9 cellular contexts compared by ENCODE assay signal in the genomic region with DNA sequence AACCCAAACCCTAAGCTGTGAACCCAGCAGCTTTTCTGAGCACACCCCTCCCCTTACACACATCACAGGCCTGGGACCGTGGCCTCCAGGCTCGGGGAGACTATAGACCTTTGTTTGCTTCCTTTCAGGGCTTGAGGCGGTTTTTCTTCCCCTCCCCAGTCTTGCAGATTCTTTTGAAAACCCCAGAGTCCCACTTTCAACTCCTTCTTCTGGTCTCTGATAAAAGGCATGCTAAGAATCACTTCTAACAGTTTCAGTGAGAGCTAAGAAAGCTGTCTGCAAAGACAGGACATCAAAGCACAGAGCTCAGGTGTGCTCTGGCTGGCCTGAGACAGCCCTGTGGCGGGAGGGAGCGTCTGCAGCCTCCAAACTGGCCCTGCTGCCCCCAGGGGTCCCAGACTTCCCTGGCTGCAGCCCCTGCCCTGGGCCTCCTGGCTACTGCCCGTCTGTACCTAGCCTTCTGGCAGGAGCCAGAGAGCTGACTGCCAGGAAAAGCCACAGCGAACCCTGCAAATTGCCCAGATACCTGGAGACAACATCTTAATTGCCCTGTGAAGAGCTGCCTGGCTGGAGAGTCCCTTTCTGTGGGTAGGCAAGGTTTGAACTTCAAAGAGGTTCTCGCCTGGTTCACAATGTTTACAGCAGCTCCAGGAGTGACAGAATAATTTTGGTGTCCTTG.
DNase-seq lines count a peak whose midpoint lies in the region; ATAC-seq lines count a peak whose summit lies in the region.
"Had no signal": no experiment of that assay in that cellular context is flagged by ENCODE, and none has a peak within 500 bp of the region (broad histone marks: within the 10 kb centered on the region; RNA-seq: fewer than 3 reads in every experiment).

No MANE protein-coding gene starts in this region.

- no peak overlapping the region for H2AK5ac ChIP-seq in mesendoderm (ENCODE audit: low read length)

- H3K36me3 ChIP-seq in mesendoderm (ENCODE audit: control insufficient read depth, insufficient read depth, low read length) = no peaks in the 10 kb centered on the region

- H3K4ac ChIP-seq in mesendoderm (ENCODE audit: low read depth, low read length) = peak overlapping the region; percentile 70

- WGBS in mesendoderm (ENCODE audit: extremely low coverage, insufficient coverage, low lambda C conversion rate) = no CpG with 5 or more reads among the region's 8 CpGs

- no peak overlapping the region for H3K9ac ChIP-seq in mesendoderm (ENCODE audit: low read length)

- peaks cover 4% of the 10 kb centered on the region for H3K4me1 ChIP-seq in mesendoderm (ENCODE audit: control insufficient read depth, low read depth, low read length)

- H3K27me3 ChIP-seq in mesendoderm (ENCODE audit: insufficient read depth, low read length, poor library complexity) = no peaks in the 10 kb centered on the region

- H3K18ac ChIP-seq in mesendoderm (ENCODE audit: low read length) = peak overlapping the region; percentile 5

- no peak overlapping the region for H4K5ac ChIP-seq in mesendoderm (ENCODE audit: low read length)

- no peak overlapping the region for H2BK15ac ChIP-seq in mesendoderm (replicated peaks; ENCODE audit: low read depth)

- H3K79me2 ChIP-seq in mesendoderm (ENCODE audit: control insufficient read depth, insufficient read depth, low read length) = no peaks in the 10 kb centered on the region

- ATAC-seq in GM19023 (IDR thresholded peaks at IDR 0.05; ENCODE audit: unreplicated experiment) (peak; percentile 57), HG03025 (IDR thresholded peaks at IDR 0.05; ENCODE audit: low FRiP score, unreplicated experiment) (peak; percentile 57)

- H2BK5ac ChIP-seq in mesendoderm (ENCODE audit: low read length) = no peak overlapping the region

- H3K23ac ChIP-seq in mesendoderm (ENCODE audit: low read length) = no peak overlapping the region

- no peak overlapping the region for H2BK120ac ChIP-seq in mesendoderm (ENCODE audit: low read depth, low read length)

- peak overlapping the region; percentile 4 for H3K27ac ChIP-seq in mesendoderm (ENCODE audit: low read depth, low read length)
- H3K27ac ChIP-seq: dorsolateral prefrontal cortex had no signal

- no peak overlapping the region for H3K4me3 ChIP-seq in mesendoderm (ENCODE audit: low read length)
- H3K4me3 ChIP-seq: dorsolateral prefrontal cortex had no signal

- no peaks in the 10 kb centered on the region for H3K79me1 ChIP-seq in mesendoderm (ENCODE audit: low read length)

- H3K4me2 ChIP-seq in mesendoderm (ENCODE audit: low read length) = no peak overlapping the region

- no peak overlapping the region for H4K8ac ChIP-seq in mesendoderm (ENCODE audit: low read depth, low read length)

- DNase-seq in activated CD4-positive, alpha-beta T cell treated with anti-CD3 and anti-CD28 coated beads for 4 hours = peak; percentile 33 to 39
- DNase-seq in mesendoderm (peak; percentile 85), NCI-H226 (no peak), NOMO-1 treated with DMSO at 0.1 percent for 48 hours (lab: John Stamatoyannopoulos, UW; ENCODE audit: unreplicated experiment) (no peak), NCI-H1930 (lab: John Stamatoyannopoulos, UW) (no peak), Ammon's horn (ENCODE audit: low spot score) (no peak)

- H3K56ac ChIP-seq in mesendoderm (ENCODE audit: low read length) = peak overlapping the region; percentile 6

Comparison
In these comparisons a context has a peak if more than half of its experiments do, and no peak if none do; other contexts are left out.
1. DNase-seq: peak in activated CD4-positive, alpha-beta T cell treated with anti-CD3 and anti-CD28 coated beads for 4 hours (2 of 2) and mesendoderm (single experiment); none in NCI-H226 (single experiment), NOMO-1 treated with DMSO at 0.1 percent for 48 hours (single experiment), NCI-H1930 (0 of 2) and Ammon's horn (single experiment).